In the genomic region with DNA sequence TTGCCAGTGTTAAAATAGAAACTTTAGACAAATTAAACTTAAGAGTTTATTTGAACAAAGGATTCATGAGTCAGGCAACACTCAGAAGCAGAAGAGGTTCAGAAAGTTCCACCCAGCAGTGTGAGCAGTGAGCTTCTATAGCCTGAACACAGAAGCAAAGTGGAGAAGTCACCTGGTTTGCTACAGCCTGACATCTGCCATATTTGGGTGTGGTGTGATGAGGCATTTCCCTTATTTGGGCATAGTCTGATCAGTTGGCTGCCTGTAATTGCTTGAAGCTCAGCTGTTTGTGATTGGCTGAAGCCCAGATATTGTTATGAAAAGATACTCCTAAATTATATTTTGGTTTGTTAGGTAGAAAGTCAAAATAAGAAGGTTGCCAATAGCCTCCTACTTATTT, we compare ENCODE assay signal across 20 cellular contexts. TPM values are rescaled to one million over a fixed set of nuclear protein-coding genes. Genes with fewer than 3 reads are reported as not detected.
"Had no signal": no experiment of that assay in that cellular context is flagged by ENCODE, and none has a peak within 500 bp of the region (broad histone marks: within the 10 kb centered on the region; RNA-seq: fewer than 3 reads in every experiment).

No MANE protein-coding gene starts in this region.

- H3K9me3 ChIP-seq: prostate gland, spleen had no signal

- DNase-seq: activated CD4-positive, alpha-beta T cell treated with anti-CD3 and anti-CD28 coated beads, Interleukin-2, amount 10 ng/mL, durations not matched to agents 7 days and 5 days; activated CD4-positive, CD25-positive, alpha-beta regulatory T cell; activated naive CD4-positive, alpha-beta T cell treated with anti-CD3 and anti-CD28 coated beads for 36 hours; activated T-cell treated with anti-CD3 and anti-CD28 coated beads for 4 hours; caudate nucleus; effector CD4-positive, alpha-beta T cell; left ventricle myocardium superior; mesenchymal stem cell; spleen; stimulated activated CD4-positive, alpha-beta T cell treated with anti-CD3 and anti-CD28 coated beads, Interleukin-1b, Interleukin-23, amount 100 ng/mL, for 48 hours; stimulated activated naive CD4-positive, alpha-beta T cell; substantia nigra; trophoblast cell had no signal

- H3K27ac Mint-ChIP-seq: activated CD4-positive, alpha-beta T cell treated with anti-CD3 and anti-CD28 coated beads, Interleukin-2, amount 10 ng/mL, durations not matched to agents 7 days and 5 days; activated naive CD4-positive, alpha-beta T cell treated with anti-CD3 and anti-CD28 coated beads for 36 hours; activated T-helper 17 cell treated with anti-CD3 and anti-CD28 coated beads, Interleukin-2, amount 50 U/mL, for 72 hours; nephron had no signal

- H3K36me3 ChIP-seq: prostate gland, spleen had no signal

- H3K9me3 Mint-ChIP-seq: activated CD4-positive, alpha-beta T cell treated with anti-CD3 and anti-CD28 coated beads, Interleukin-2, amount 10 ng/mL, durations not matched to agents 7 days and 5 days; activated naive CD4-positive, alpha-beta T cell treated with anti-CD3 and anti-CD28 coated beads for 36 hours; activated T-helper 17 cell treated with anti-CD3 and anti-CD28 coated beads, Interleukin-2, amount 50 U/mL, for 72 hours; nephron had no signal

- H3K4me1 ChIP-seq: prostate gland, spleen had no signal

- FAIRE-seq: TTC549 had no signal

- H3K4me1 Mint-ChIP-seq: activated CD4-positive, alpha-beta T cell treated with anti-CD3 and anti-CD28 coated beads, Interleukin-2, amount 10 ng/mL, durations not matched to agents 7 days and 5 days; activated T-helper 17 cell treated with anti-CD3 and anti-CD28 coated beads, Interleukin-2, amount 50 U/mL, for 72 hours had no signal

- H3K4me3 Mint-ChIP-seq: activated CD4-positive, alpha-beta T cell treated with anti-CD3 and anti-CD28 coated beads, Interleukin-2, amount 10 ng/mL, durations not matched to agents 7 days and 5 days; activated naive CD4-positive, alpha-beta T cell treated with anti-CD3 and anti-CD28 coated beads for 36 hours; activated T-helper 17 cell treated with anti-CD3 and anti-CD28 coated beads, Interleukin-2, amount 50 U/mL, for 72 hours; nephron had no signal

- H3K27ac ChIP-seq: coronary artery, prostate gland, spleen had no signal

- H3K27me3 ChIP-seq: spleen had no signal

- ATAC-seq: activated T-helper 17 cell treated with anti-CD3 and anti-CD28 coated beads, Interleukin-2, amount 50 U/mL, for 72 hours; left ventricle myocardium superior; sciatic nerve had no signal

- H3K4me3 ChIP-seq: coronary artery, prostate gland, spleen had no signal

- H3K27me3 Mint-ChIP-seq: activated T-helper 17 cell treated with anti-CD3 and anti-CD28 coated beads, Interleukin-2, amount 50 U/mL, for 72 hours had no signal

RNA-seq across cellular contexts. Expression of a gene that starts 39.1 kb away (rescaled TPM):
- total RNA-seq: activated CD4-positive, alpha-beta T cell treated with anti-CD3 and anti-CD28 coated beads, Interleukin-2, amount 10 ng/mL, durations not matched to agents 7 days and 5 days; activated CD8-positive, alpha-beta memory T cell treated with anti-CD3 and anti-CD28 coated beads for 36 hours; activated naive CD4-positive, alpha-beta T cell treated with anti-CD3 and anti-CD28 coated beads for 36 hours; activated T-helper 17 cell treated with anti-CD3 and anti-CD28 coated beads, Interleukin-2, amount 50 U/mL, for 72 hours had no signal
